In genomic region chr1:214386333-214386732, GRCh38 we compare ENCODE assay signal across 31 cellular contexts.
A peak's percentile ranks its signal among the peaks of the same experiment; 100 is the strongest.
DNase-seq lines count a peak whose midpoint lies in the region; ATAC-seq, FAIRE-seq and TF ChIP-seq lines count a peak whose summit lies in the region.
"Had no signal": no experiment of that assay in that cellular context is flagged by ENCODE, and none has a peak within 500 bp of the region (broad histone marks: within the 10 kb centered on the region; RNA-seq: fewer than 3 reads in every experiment).

No MANE protein-coding gene starts in this region.

- TF ChIP-seq CTCF in HFFc6 (IDR thresholded peaks at IDR 0.05): no peak
- no peak for TF ChIP-seq CTCF in keratinocyte (optimal IDR thresholded peaks at IDR 0.05 in 1 of 3, IDR thresholded peaks at IDR 0.05 in 1 of 3, conservative IDR thresholded peaks at IDR 0.05 in 1 of 3; ENCODE audit: extremely low read depth in 1 of 3, insufficient read depth in 2 of 3, low read length in 3 of 3)
- no peak for TF ChIP-seq CTCF in gastrocnemius medialis (IDR thresholded peaks at IDR 0.05 in 4 of 5, conservative IDR thresholded peaks at IDR 0.05 in 1 of 5)

- H3K4me3 ChIP-seq in keratinocyte (ENCODE audit: control insufficient read depth in 2 of 3, extremely low read depth in 1 of 3, insufficient read depth in 2 of 3, low read depth in 1 of 3, low read length in 3 of 3) (no peak overlapping the region), gastrocnemius medialis (no peak overlapping the region)
- H3K4me3 ChIP-seq: GM12878, heart right ventricle, thoracic aorta had no signal

- H3K79me2 ChIP-seq in keratinocyte (ENCODE audit: control insufficient read depth, insufficient read depth, low read length): peaks cover 21% of the 10 kb centered on the region

- no peaks in the 10 kb centered on the region for H4K20me1 ChIP-seq in keratinocyte (ENCODE audit: control insufficient read depth, extremely low read depth, insufficient read depth, low read length)

- intact Hi-C loops in activated T-helper 1 cell treated with anti-CD3 and anti-CD28 coated beads, Interleukin-12 subunit alpha, Interleukin-12 subunit beta, Interleukin-2, Interleukin-4 antibody, amounts not matched to agents 30 ng/mL and 10 ng/mL and 1 ng/mL, durations not matched to agents 14 hours and 24 hours and 36 hours (cut with micrococcal nuclease): loop anchor here (2.0 kb wide), 1 partner anchor 54 kb away; no protein-coding TSS in a partner anchor
- intact Hi-C loops in gastrocnemius medialis (cut with DNase I; ENCODE audit: low total_unique reads): loop anchor here (2.0 kb wide), 3 partner anchors 52 to 200 kb away; no protein-coding TSS in a partner anchor

- peaks cover 47% of the 10 kb centered on the region for H3K36me3 Mint-ChIP-seq in HFFc6 (ENCODE audit: low read depth)
- peaks cover 11% of the 10 kb centered on the region for H3K36me3 Mint-ChIP-seq in activated T-helper 1 cell treated with anti-CD3 and anti-CD28 coated beads, Interleukin-12 subunit alpha, Interleukin-12 subunit beta, Interleukin-2, Interleukin-4 antibody, amounts not matched to agents 30 ng/mL and 10 ng/mL and 1 ng/mL, durations not matched to agents 14 hours and 24 hours and 36 hours (ENCODE audit: low read depth)
- H3K36me3 Mint-ChIP-seq: activated naive CD8-positive, alpha-beta T cell; CD8-positive, alpha-beta T cell had no signal

- no peaks in the 10 kb centered on the region for H3K9me1 ChIP-seq in keratinocyte (ENCODE audit: control insufficient read depth, extremely low read depth, insufficient read depth, low read length)

- H3K36me3 ChIP-seq in keratinocyte (ENCODE audit: control insufficient read depth in 2 of 2, extremely low read depth in 1 of 2, insufficient read depth in 2 of 2, low read length in 2 of 2) (peaks cover 34 to 53% of the 10 kb centered on the region in 2 experiments), gastrocnemius medialis (peaks cover 4 to 37% of the 10 kb centered on the region in 2 donors)

- dilution Hi-C loops in keratinocyte (cut with MboI; ENCODE audit: extremely low pct_ligation_motif_present, low sequenced_read_pairs): no loop called here

- H3K4me1 ChIP-seq in keratinocyte (ENCODE audit: control insufficient read depth, extremely low read depth, insufficient read depth, low read length) (peaks cover 15% of the 10 kb centered on the region), gastrocnemius medialis (peaks cover 0 to 3% of the 10 kb centered on the region in 2 donors)
- H3K4me1 ChIP-seq: heart right ventricle had no signal

- peaks cover 5% of the 10 kb centered on the region for H3K27me3 Mint-ChIP-seq in HFFc6 (ENCODE audit: insufficient read depth)
- peaks cover 1% of the 10 kb centered on the region for H3K27me3 Mint-ChIP-seq in activated T-helper 1 cell treated with anti-CD3 and anti-CD28 coated beads, Interleukin-12 subunit alpha, Interleukin-12 subunit beta, Interleukin-2, Interleukin-4 antibody, amounts not matched to agents 30 ng/mL and 10 ng/mL and 1 ng/mL, durations not matched to agents 14 hours and 24 hours and 36 hours (ENCODE audit: insufficient read depth)
- H3K27me3 Mint-ChIP-seq: activated naive CD8-positive, alpha-beta T cell; B cell; naive thymus-derived CD4-positive, alpha-beta T cell; stimulated activated naive CD8-positive, alpha-beta T cell treated with anti-CD3 and anti-CD28 coated beads, Interleukin-15, amount 100 ng/mL, for 72 hours had no signal

- ATAC-seq in gastrocnemius medialis: peak; percentile 26 to 28
- ATAC-seq in HG02798 (IDR thresholded peaks at IDR 0.05; ENCODE audit: poor library complexity, unreplicated experiment): no peak
- ATAC-seq: CD8-positive, alpha-beta T cell; heart right ventricle; naive thymus-derived CD4-positive, alpha-beta T cell; stimulated activated naive CD8-positive, alpha-beta T cell treated with anti-CD3 and anti-CD28 coated beads, Interleukin-15, amount 100 ng/mL, for 72 hours had no signal

- H3K27me3 ChIP-seq in keratinocyte (ENCODE audit: control insufficient read depth, extremely low read depth, insufficient read depth, low read length) (no peaks in the 10 kb centered on the region), gastrocnemius medialis (no peaks in the 10 kb centered on the region)
- H3K27me3 ChIP-seq: heart right ventricle had no signal

- H3K4me3 Mint-ChIP-seq in HFFc6: no peak overlapping the region
- peak overlapping the region; percentile 64 for H3K4me3 Mint-ChIP-seq in activated T-helper 1 cell treated with anti-CD3 and anti-CD28 coated beads, Interleukin-12 subunit alpha, Interleukin-12 subunit beta, Interleukin-2, Interleukin-4 antibody, amounts not matched to agents 30 ng/mL and 10 ng/mL and 1 ng/mL, durations not matched to agents 14 hours and 24 hours and 36 hours
- H3K4me3 Mint-ChIP-seq: activated naive CD8-positive, alpha-beta T cell; B cell; CD8-positive, alpha-beta T cell; endodermal cell; mesothelial cell of epicardium; stimulated activated naive CD8-positive, alpha-beta T cell treated with anti-CD3 and anti-CD28 coated beads, Interleukin-15, amount 100 ng/mL, for 72 hours had no signal

- peak overlapping the region; percentile 25 for H3K4me2 ChIP-seq in keratinocyte (ENCODE audit: control insufficient read depth, extremely low read depth, insufficient read depth, low read depth, low read length)

- in situ Hi-C loops in gastrocnemius medialis (cut with MboI; ENCODE audit: low sequenced_read_pairs in 4 of 4): no loop called here

- peak overlapping the region; percentile 45 for H3K27ac ChIP-seq in keratinocyte (ENCODE audit: control insufficient read depth, insufficient read depth, low read length)
- H3K27ac ChIP-seq in gastrocnemius medialis: peak overlapping the region; percentile 52 to 68 (median 58)
- H3K27ac ChIP-seq: heart right ventricle, HL-60, VCaP had no signal

- DNase-seq in HFFc6 (no peak), keratinocyte (ENCODE audit: low read depth, low spot score) (no peak), gastrocnemius medialis (no peak), foreskin melanocyte (no peak), ecto neural progenitor cell (ENCODE audit: low spot score) (no peak)
- DNase-seq in activated T-helper 1 cell treated with anti-CD3 and anti-CD28 coated beads, Interleukin-12 subunit alpha, Interleukin-12 subunit beta, Interleukin-2, Interleukin-4 antibody, amounts not matched to agents 30 ng/mL and 10 ng/mL and 1 ng/mL, durations not matched to agents 14 hours and 24 hours and 36 hours (ENCODE audit: low spot score): no peak
- DNase-seq: activated CD4-positive, alpha-beta T cell treated with anti-CD3 and anti-CD28 coated beads for 4 hours; activated CD8-positive, alpha-beta memory T cell treated with anti-CD3 and anti-CD28 coated beads for 24 hours; activated effector memory CD4-positive, alpha-beta T cell treated with anti-CD3 and anti-CD28 coated beads, Interleukin-2, amount 50 U/mL, for 16 hours; activated T-cell treated with anti-CD3 and anti-CD28 coated beads for 4 hours; caudate nucleus; CD8-positive, alpha-beta T cell; endodermal cell; H7; heart right ventricle; KG1; NCI-H1417; NCI-H2029 treated with DMSO at 0.1 percent for 48 hours; NCI-H526; Right ventricle myocardium superior; stimulated activated CD4-positive, alpha-beta T cell treated with anti-CD3 and anti-CD28 coated beads, Interleukin-1b, Interleukin-23, amount 100 ng/mL, for 48 hours; stimulated activated naive CD8-positive, alpha-beta T cell treated with anti-CD3 and anti-CD28 coated beads, Interleukin-15, amount 100 ng/mL, for 72 hours had no signal

- H3K9ac ChIP-seq in keratinocyte (ENCODE audit: control insufficient read depth, extremely low read depth, insufficient read depth, low read length): peak overlapping the region; percentile 28

- TF ChIP-seq POLR2A in gastrocnemius medialis (IDR thresholded peaks at IDR 0.05): no peak

- H3K9me3 Mint-ChIP-seq in HFFc6: no peaks in the 10 kb centered on the region
- H3K9me3 Mint-ChIP-seq in activated T-helper 1 cell treated with anti-CD3 and anti-CD28 coated beads, Interleukin-12 subunit alpha, Interleukin-12 subunit beta, Interleukin-2, Interleukin-4 antibody, amounts not matched to agents 30 ng/mL and 10 ng/mL and 1 ng/mL, durations not matched to agents 14 hours and 24 hours and 36 hours: no peaks in the 10 kb centered on the region
- H3K9me3 Mint-ChIP-seq: CD8-positive, alpha-beta T cell; endodermal cell; mesothelial cell of epicardium; naive thymus-derived CD4-positive, alpha-beta T cell; stimulated activated naive CD8-positive, alpha-beta T cell treated with anti-CD3 and anti-CD28 coated beads, Interleukin-15, amount 100 ng/mL, for 72 hours had no signal

- peak overlapping the region; percentile 79; the same call in 1 of the 2 replicates for H3K27ac Mint-ChIP-seq in HFFc6
- peak overlapping the region; percentile 93 for H3K27ac Mint-ChIP-seq in activated T-helper 1 cell treated with anti-CD3 and anti-CD28 coated beads, Interleukin-12 subunit alpha, Interleukin-12 subunit beta, Interleukin-2, Interleukin-4 antibody, amounts not matched to agents 30 ng/mL and 10 ng/mL and 1 ng/mL, durations not matched to agents 14 hours and 24 hours and 36 hours
- H3K27ac Mint-ChIP-seq: activated naive CD8-positive, alpha-beta T cell; B cell; CD8-positive, alpha-beta T cell; endodermal cell; stimulated activated naive CD8-positive, alpha-beta T cell treated with anti-CD3 and anti-CD28 coated beads, Interleukin-15, amount 100 ng/mL, for 72 hours had no signal

- H2AFZ ChIP-seq in keratinocyte (ENCODE audit: control insufficient read depth, low read length): no peak overlapping the region

- H3K4me1 Mint-ChIP-seq in HFFc6 (ENCODE audit: low read depth): peaks cover 40% of the 10 kb centered on the region
- H3K4me1 Mint-ChIP-seq in activated T-helper 1 cell treated with anti-CD3 and anti-CD28 coated beads, Interleukin-12 subunit alpha, Interleukin-12 subunit beta, Interleukin-2, Interleukin-4 antibody, amounts not matched to agents 30 ng/mL and 10 ng/mL and 1 ng/mL, durations not matched to agents 14 hours and 24 hours and 36 hours (ENCODE audit: low read depth): peaks cover 40% of the 10 kb centered on the region
- H3K4me1 Mint-ChIP-seq: B cell; stimulated activated naive CD8-positive, alpha-beta T cell treated with anti-CD3 and anti-CD28 coated beads, Interleukin-15, amount 100 ng/mL, for 72 hours had no signal

- H3K9me3 ChIP-seq in keratinocyte (ENCODE audit: control insufficient read depth, low read depth, low read length) (no peaks in the 10 kb centered on the region), gastrocnemius medialis (no peaks in the 10 kb centered on the region)
- H3K9me3 ChIP-seq: heart right ventricle, thoracic aorta had no signal

- no peak for FAIRE-seq in keratinocyte (lab: Jason Lieb, UNC)
- FAIRE-seq: GM12878 had no signal
